Comparison of ENCODE assay signal across 32 cellular contexts in the genomic region with DNA sequence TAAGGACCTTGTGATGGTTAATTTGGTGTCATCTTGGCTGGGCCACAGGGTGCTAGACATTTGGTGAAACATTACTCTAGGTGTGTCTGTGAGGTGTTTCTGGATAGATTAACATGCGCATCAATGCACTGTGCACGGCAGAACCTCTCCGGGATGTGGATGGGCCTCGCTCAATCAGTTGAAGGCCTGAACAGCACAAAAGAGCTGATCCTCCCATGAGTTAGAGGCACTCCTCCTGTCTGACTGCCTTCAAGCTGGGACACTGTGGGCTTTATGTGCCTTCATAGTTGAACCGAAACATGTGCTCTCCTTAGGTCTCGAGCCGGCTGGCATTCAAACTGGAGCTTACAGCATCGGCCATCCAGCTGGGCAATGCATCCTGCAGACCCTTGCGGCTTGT.
"Had no signal": no experiment of that assay in that cellular context is flagged by ENCODE, and none has a peak within 500 bp of the region (broad histone marks: within the 10 kb centered on the region; RNA-seq: fewer than 3 reads in every experiment).

No MANE protein-coding gene starts in this region.

- H3K27ac Mint-ChIP-seq: activated CD4-positive, alpha-beta memory T cell treated with anti-CD3 and anti-CD28 coated beads, Interleukin-2, amount 10 ng/mL, durations not matched to agents 7 days and 5 days; activated naive CD4-positive, alpha-beta T cell treated with anti-CD3 and anti-CD28 coated beads for 36 hours; activated naive CD4-positive, alpha-beta T cell treated with anti-CD3 and anti-CD28 coated beads, Interleukin-2, amount 50 U/mL, for 24 hours; activated naive CD8-positive, alpha-beta T cell treated with anti-CD3 and anti-CD28 coated beads for 36 hours; activated naive CD8-positive, alpha-beta T cell treated with anti-CD3 and anti-CD28 coated beads, Interleukin-2, amount 50 U/mL, for 24 hours; activated T-cell treated with anti-CD3 and anti-CD28 coated beads, Interleukin-2, amount 50 U/mL, for 24 hours; brain; T-cell; T-helper 1 cell treated with Interleukin-12 subunit alpha and Interleukin-12 subunit beta and Interleukin-4 antibody, amounts not matched to agents 30 μg/mL and 1 μg/mL, for 36 hours had no signal

- H3K4me1 ChIP-seq: adrenal gland, ascending aorta, breast epithelium, colonic mucosa, foreskin keratinocyte, gastrocnemius medialis, heart left ventricle had no signal

- DNase-seq: activated CD4-positive, alpha-beta memory T cell treated with anti-CD3 and anti-CD28 coated beads, Interleukin-2, amount 10 ng/mL, durations not matched to agents 7 days and 5 days; activated CD4-positive, alpha-beta T cell treated with anti-CD3 and anti-CD28 coated beads for 4 hours; activated CD4-positive, alpha-beta T cell treated with anti-CD3 and anti-CD28 coated beads, Interleukin-2, amount 50 U/mL, for 4 hours; activated CD4-positive, CD25-positive, alpha-beta regulatory T cell; activated CD4-positive, CD25-positive, alpha-beta regulatory T cell treated with anti-CD3 and anti-CD28 coated beads, Interleukin-2, amount 50 U/mL, for 72 hours; activated CD8-positive, alpha-beta memory T cell treated with anti-CD3 and anti-CD28 coated beads, Interleukin-2, amount 50 U/mL, for 48 hours; activated effector memory CD4-positive, alpha-beta T cell treated with anti-CD3 and anti-CD28 coated beads, Interleukin-2, amount 50 U/mL, for 16 hours; activated naive CD4-positive, alpha-beta T cell treated with anti-CD3 and anti-CD28 coated beads for 36 hours; activated naive CD8-positive, alpha-beta T cell treated with anti-CD3 and anti-CD28 coated beads for 36 hours; activated naive CD8-positive, alpha-beta T cell treated with anti-CD3 and anti-CD28 coated beads, Interleukin-2, amount 50 U/mL, for 24 hours; activated T-cell treated with anti-CD3 and anti-CD28 coated beads for 4 hours; activated T-cell treated with anti-CD3 and anti-CD28 coated beads, Interleukin-2, amount 50 U/mL, for 24 hours; activated T-cell treated with anti-CD3 and anti-CD28 coated beads, Interleukin-2, amount 50 U/mL, for 72 hours; adrenal gland; amygdala; central memory CD4-positive, alpha-beta T cell; cerebellar nuclear complex; colonic mucosa; effector CD8-positive, alpha-beta T cell; foreskin keratinocyte; gastrocnemius medialis; glutamatergic neuron; heart left ventricle; T-cell had no signal

- H3K36me3 ChIP-seq: colonic mucosa had no signal

- H3K9me3 ChIP-seq: adrenal gland, ascending aorta, breast epithelium, colonic mucosa, gastrocnemius medialis, heart left ventricle had no signal

- FAIRE-seq: endometrium had no signal

- H3K27me3 ChIP-seq: adrenal gland, ascending aorta, breast epithelium, cardiac muscle cell, colonic mucosa, foreskin keratinocyte, gastrocnemius medialis, heart left ventricle had no signal

- H3K4me3 Mint-ChIP-seq: activated CD4-positive, alpha-beta memory T cell treated with anti-CD3 and anti-CD28 coated beads, Interleukin-2, amount 10 ng/mL, durations not matched to agents 7 days and 5 days; activated naive CD4-positive, alpha-beta T cell treated with anti-CD3 and anti-CD28 coated beads for 36 hours; activated naive CD4-positive, alpha-beta T cell treated with anti-CD3 and anti-CD28 coated beads, Interleukin-2, amount 50 U/mL, for 24 hours; activated naive CD8-positive, alpha-beta T cell treated with anti-CD3 and anti-CD28 coated beads for 36 hours; activated naive CD8-positive, alpha-beta T cell treated with anti-CD3 and anti-CD28 coated beads, Interleukin-2, amount 50 U/mL, for 24 hours; activated T-cell treated with anti-CD3 and anti-CD28 coated beads, Interleukin-2, amount 50 U/mL, for 24 hours; brain; T-cell; T-helper 1 cell treated with Interleukin-12 subunit alpha and Interleukin-12 subunit beta and Interleukin-4 antibody, amounts not matched to agents 30 μg/mL and 1 μg/mL, for 36 hours had no signal

- H3K4me3 ChIP-seq: adrenal gland, ascending aorta, breast epithelium, cardiac muscle cell, colonic mucosa, gastrocnemius medialis, heart left ventricle had no signal

- H3K4me1 Mint-ChIP-seq: activated naive CD4-positive, alpha-beta T cell treated with anti-CD3 and anti-CD28 coated beads, Interleukin-2, amount 50 U/mL, for 24 hours; brain; T-cell had no signal

- H3K27ac ChIP-seq: adrenal gland, ascending aorta, breast epithelium, cardiac muscle cell, colonic mucosa, foreskin keratinocyte, gastrocnemius medialis, heart left ventricle had no signal

- H3K9me3 Mint-ChIP-seq: activated CD4-positive, alpha-beta memory T cell treated with anti-CD3 and anti-CD28 coated beads, Interleukin-2, amount 10 ng/mL, durations not matched to agents 7 days and 5 days; activated naive CD4-positive, alpha-beta T cell treated with anti-CD3 and anti-CD28 coated beads for 36 hours; activated naive CD4-positive, alpha-beta T cell treated with anti-CD3 and anti-CD28 coated beads, Interleukin-2, amount 50 U/mL, for 24 hours; activated naive CD8-positive, alpha-beta T cell treated with anti-CD3 and anti-CD28 coated beads for 36 hours; activated naive CD8-positive, alpha-beta T cell treated with anti-CD3 and anti-CD28 coated beads, Interleukin-2, amount 50 U/mL, for 24 hours; activated T-cell treated with anti-CD3 and anti-CD28 coated beads, Interleukin-2, amount 50 U/mL, for 24 hours; activated T-cell treated with anti-CD3 and anti-CD28 coated beads, Interleukin-2, amount 50 U/mL, for 72 hours; brain; T-cell; T-helper 1 cell treated with Interleukin-12 subunit alpha and Interleukin-12 subunit beta and Interleukin-4 antibody, amounts not matched to agents 30 μg/mL and 1 μg/mL, for 36 hours had no signal

- ATAC-seq: activated naive CD8-positive, alpha-beta T cell treated with anti-CD3 and anti-CD28 coated beads, Interleukin-2, amount 50 U/mL, for 24 hours; activated T-cell treated with anti-CD3 and anti-CD28 coated beads, Interleukin-2, amount 50 U/mL, for 72 hours; esophagus mucosa; foreskin keratinocyte; gastrocnemius medialis; heart left ventricle; T-cell had no signal

- H3K27me3 Mint-ChIP-seq: activated CD4-positive, alpha-beta memory T cell treated with anti-CD3 and anti-CD28 coated beads, Interleukin-2, amount 10 ng/mL, durations not matched to agents 7 days and 5 days; activated naive CD4-positive, alpha-beta T cell treated with anti-CD3 and anti-CD28 coated beads, Interleukin-2, amount 50 U/mL, for 24 hours; activated naive CD8-positive, alpha-beta T cell treated with anti-CD3 and anti-CD28 coated beads for 36 hours; activated naive CD8-positive, alpha-beta T cell treated with anti-CD3 and anti-CD28 coated beads, Interleukin-2, amount 50 U/mL, for 24 hours; activated T-cell treated with anti-CD3 and anti-CD28 coated beads, Interleukin-2, amount 50 U/mL, for 24 hours; brain; T-cell had no signal
